ENCODE assay signal across 12 cellular contexts in the genomic region with DNA sequence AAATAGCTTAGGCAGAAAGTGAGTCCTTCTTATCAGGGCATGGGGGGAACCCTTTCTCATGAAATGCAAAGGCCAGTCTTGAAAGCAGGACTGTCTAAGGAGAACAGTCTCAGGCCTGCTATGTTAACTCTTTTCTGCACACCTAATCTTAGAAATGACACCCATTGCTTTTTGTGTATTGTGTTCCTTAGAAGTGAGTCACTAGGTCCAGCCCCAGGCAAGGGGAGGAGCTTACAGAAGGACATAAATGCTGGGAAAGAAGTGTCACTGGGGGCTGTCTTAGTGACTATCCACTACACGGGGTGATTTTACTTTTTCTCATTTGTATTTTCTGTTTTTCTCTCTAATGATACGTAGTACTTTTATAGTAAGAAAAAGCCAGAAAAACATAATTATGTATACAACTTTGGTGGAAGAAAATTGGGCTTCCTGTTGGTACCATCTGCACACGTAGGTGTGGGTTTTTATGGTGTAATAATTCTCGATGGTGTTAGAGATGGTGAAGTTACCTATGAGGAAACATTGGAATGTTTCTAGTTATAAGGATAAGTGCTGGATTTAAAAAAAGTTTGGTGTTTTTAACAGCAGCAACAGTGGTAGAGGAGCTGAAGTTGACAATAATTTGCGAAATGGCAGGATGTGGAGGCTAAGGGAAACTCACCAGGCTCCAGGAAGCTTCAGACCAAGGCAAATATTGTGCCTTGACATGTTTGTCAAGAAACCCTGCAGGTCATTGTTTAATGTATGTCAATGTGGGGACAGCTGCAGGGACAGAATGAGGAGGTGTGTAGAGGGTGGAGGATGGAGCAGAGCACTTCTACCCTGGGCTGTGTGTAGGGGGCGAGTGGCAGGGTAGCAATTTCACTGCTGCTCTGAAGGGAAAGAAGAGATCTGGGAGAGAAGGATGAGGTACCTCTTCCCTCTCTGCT.
A peak's percentile ranks its signal among the peaks of the same experiment; 100 is the strongest.
DNase-seq lines count a peak whose midpoint lies in the region; ATAC-seq and TF ChIP-seq lines count a peak whose summit lies in the region.
"Had no signal": no experiment of that assay in that cellular context is flagged by ENCODE, and none has a peak within 500 bp of the region (broad histone marks: within the 10 kb centered on the region; RNA-seq: fewer than 3 reads in every experiment).

No MANE protein-coding gene starts in this region.

- no peak for TF ChIP-seq CTCF in left lung (IDR thresholded peaks at IDR 0.05)

- H3K36me3 ChIP-seq in adipocyte (ENCODE audit: control insufficient read depth, insufficient read depth, low read length, severe bottlenecking) (no peaks in the 10 kb centered on the region), left lung (no peaks in the 10 kb centered on the region)
- H3K36me3 ChIP-seq: spleen had no signal

- intact Hi-C loops in left lung (cut with DNase I), result no loop called here

- H3K27ac ChIP-seq in left lung, result no peak overlapping the region
- H3K27ac ChIP-seq: spleen had no signal

- no peak overlapping the region for H3K9ac ChIP-seq in adipocyte (ENCODE audit: low read length)

- no peak overlapping the region for H3K4me3 ChIP-seq in adipocyte (ENCODE audit: low read length)
- no peak overlapping the region for H3K4me3 ChIP-seq in left lung
- H3K4me3 ChIP-seq: GM12878, spleen had no signal

- no peaks in the 10 kb centered on the region for H3K27me3 ChIP-seq in adipocyte (replicated peaks; ENCODE audit: control insufficient read depth, insufficient read depth, low read length)
- H3K27me3 ChIP-seq in left lung, result no peaks in the 10 kb centered on the region
- H3K27me3 ChIP-seq: spleen had no signal

- ATAC-seq in left lung, result peak; percentile 36
- ATAC-seq in HG03280 (IDR thresholded peaks at IDR 0.05; ENCODE audit: unreplicated experiment), result no peak
- no peak for ATAC-seq in GM18511 (IDR thresholded peaks at IDR 0.05; ENCODE audit: unreplicated experiment)
- ATAC-seq: GM12878 had no signal

- H3K4me1 ChIP-seq in adipocyte (ENCODE audit: control insufficient read depth, insufficient read depth, low read length) (no peaks in the 10 kb centered on the region), left lung (peaks cover 0 to 10% of the 10 kb centered on the region in 2 donors)

- peak; percentile 57 for DNase-seq in EL
- peak; percentile 54 for DNase-seq in LoVo (ENCODE audit: low spot score)
- DNase-seq in adipocyte (ENCODE audit: low read depth), result peak; percentile 44
- no peak for DNase-seq in left lung
- DNase-seq in HPDE6-E6E7 (ENCODE audit: extremely low spot score), result no peak
- DNase-seq: activated CD8-positive, alpha-beta memory T cell treated with anti-CD3 and anti-CD28 coated beads, Interleukin-2, amount 50 U/mL, for 48 hours; anterior cingulate cortex; NCI-H1694; spleen had no signal

- H3K9me3 ChIP-seq in adipocyte (ENCODE audit: control insufficient read depth, low read length), result no peaks in the 10 kb centered on the region
- H3K9me3 ChIP-seq in left lung, result no peaks in the 10 kb centered on the region
- H3K9me3 ChIP-seq: spleen had no signal

Comparison
In these comparisons a context has a peak if more than half of its experiments do, and no peak if none do; other contexts are left out.
1. DNase-seq: peak in EL (single experiment), LoVo (single experiment) and adipocyte (single experiment); none in left lung (0 of 2) and HPDE6-E6E7 (single experiment).